ENCODE assay signal across 27 cellular contexts in the genomic region with DNA sequence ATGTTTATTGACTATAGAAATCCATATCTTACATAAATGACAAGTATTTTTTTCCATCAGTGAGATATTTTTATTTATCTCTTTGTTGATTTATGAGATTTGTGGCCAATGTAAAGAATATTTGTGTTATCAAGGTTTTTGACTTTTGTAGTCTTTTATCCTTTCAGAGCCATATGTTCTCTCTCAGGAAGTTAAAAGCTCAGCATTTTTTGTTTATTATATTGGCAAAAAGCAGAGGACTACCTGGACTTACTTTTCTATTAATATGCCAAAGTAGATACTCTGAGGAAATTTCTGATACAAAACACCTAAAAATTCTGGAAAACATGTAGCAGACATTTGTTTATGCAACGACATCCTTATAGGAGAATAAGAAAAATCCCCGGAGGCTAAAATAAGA.
"Had no signal": no experiment of that assay in that cellular context is flagged by ENCODE, and none has a peak within 500 bp of the region (broad histone marks: within the 10 kb centered on the region; RNA-seq: fewer than 3 reads in every experiment).

No MANE protein-coding gene starts in this region.

- DNase-seq: stimulated activated CD4-positive, alpha-beta T cell treated with anti-CD3 and anti-CD28 coated beads, Interleukin-2, amount 100 ng/mL, for 48 hours; stimulated activated CD4-positive, alpha-beta T cell treated with anti-CD3 and anti-CD28 coated beads, Interleukin-4, amount 100 ng/mL, for 1 hour; stimulated activated CD4-positive, alpha-beta T cell treated with anti-CD3 and anti-CD28 coated beads, Interleukin-4, amount 100 ng/mL, for 24 hours; stimulated activated CD4-positive, alpha-beta T cell treated with anti-CD3 and anti-CD28 coated beads, Interleukin-4, amount 100 ng/mL, for 4 hours; stimulated activated CD8-positive, alpha-beta memory T cell treated with anti-CD3 and anti-CD28 coated beads, Interleukin-4, amount 100 ng/mL, for 48 hours; stimulated activated naive B cell treated with anti-CD40 and anti-IgM and Interleukin-4, amounts not matched to agents 10 μg/mL and 1 μg/mL and 100 μg/mL, for 72 hours; stimulated activated naive CD4-positive, alpha-beta T cell; stimulated activated naive CD4-positive, alpha-beta T cell treated with Interleukin-2 at 50 U/mL for 16 hours; stimulated activated naive CD8-positive, alpha-beta T cell treated with anti-CD3 and anti-CD28 coated beads, Interleukin-15, amount 100 ng/mL, for 72 hours; stimulated activated naive CD8-positive, alpha-beta T cell treated with anti-CD3 and anti-CD28 coated beads, Interleukin-15, Interleukin-2, amounts not matched to agents 100 U/mL and 50 U/mL, for 24 hours; stomach; substantia nigra; testis; thyroid gland; tibial artery; transverse colon; trophoblast cell; upper lobe of left lung; upper lobe of right lung; uterus had no signal

- H3K4me1 ChIP-seq: stomach, suprapubic skin, testis, thyroid gland, tibial artery, tibial nerve, transverse colon, upper lobe of left lung, upper lobe of right lung, uterus, vagina had no signal

- H3K9me3 ChIP-seq: stomach, suprapubic skin, testis, thoracic aorta, thyroid gland, tibial artery, tibial nerve, transverse colon, upper lobe of left lung, upper lobe of right lung, uterus, vagina had no signal

- FAIRE-seq: urothelium cell line had no signal

- ATAC-seq: stimulated activated effector memory CD8-positive, alpha-beta T cell treated with anti-CD3 and anti-CD28 coated beads, Interleukin-12 subunit alpha, Interleukin-12 subunit beta, amount 100 ng/mL, for 72 hours; stimulated activated memory B cell treated with anti-CD40 and anti-IgM and Interleukin-4, amounts not matched to agents 10 μg/mL and 1 μg/mL and 100 μg/mL, for 72 hours; stimulated activated naive B cell treated with anti-CD40 and anti-IgM and Interleukin-4, amounts not matched to agents 10 μg/mL and 1 μg/mL and 100 μg/mL, for 72 hours; stimulated activated naive CD8-positive, alpha-beta T cell treated with anti-CD3 and anti-CD28 coated beads, Interleukin-15, amount 100 ng/mL, for 72 hours; stimulated activated naive CD8-positive, alpha-beta T cell treated with anti-CD3 and anti-CD28 coated beads, Interleukin-15, Interleukin-2, amounts not matched to agents 100 U/mL and 50 U/mL, for 24 hours; upper lobe of right lung had no signal

- H3K27ac ChIP-seq: stomach, suprapubic skin, testis, thoracic aorta, thyroid gland, tibial artery, tibial nerve, transverse colon, upper lobe of left lung, upper lobe of right lung, uterus, vagina had no signal

- H3K36me3 ChIP-seq: stomach, suprapubic skin, thoracic aorta, thyroid gland, tibial artery, tibial nerve, transverse colon, upper lobe of left lung, upper lobe of right lung, uterus, vagina had no signal

- H3K27me3 ChIP-seq: stomach, suprapubic skin, testis, thyroid gland, tibial artery, tibial nerve, transverse colon, upper lobe of left lung, upper lobe of right lung, uterus, vagina had no signal

- H3K4me3 ChIP-seq: stomach, suprapubic skin, testis, thoracic aorta, thyroid gland, tibial artery, tibial nerve, transverse colon, upper lobe of left lung, upper lobe of right lung, uterus, vagina had no signal
